23 cellular contexts compared by ENCODE assay signal in genomic region chr4:167428172-167428571, GRCh38.
DNase-seq lines count a peak whose midpoint lies in the region; ATAC-seq and TF ChIP-seq lines count a peak whose summit lies in the region.
"Had no signal": no experiment of that assay in that cellular context is flagged by ENCODE, and none has a peak within 500 bp of the region (broad histone marks: within the 10 kb centered on the region; RNA-seq: fewer than 3 reads in every experiment).

No MANE protein-coding gene starts in this region.

- no peak overlapping the region for H2AK5ac ChIP-seq in neuronal stem cell (ENCODE audit: low read depth, low read length)

- no peak overlapping the region for H2BK12ac ChIP-seq in neuronal stem cell (ENCODE audit: low read length)

- H2BK5ac ChIP-seq in neuronal stem cell (ENCODE audit: low read length): no peak overlapping the region

- no peaks in the 10 kb centered on the region for H3K27me3 ChIP-seq in body of pancreas
- H3K27me3 ChIP-seq in neuronal stem cell (ENCODE audit: control insufficient read depth in 3 of 3, insufficient read depth in 3 of 3, low read depth in 1 of 3, low read length in 3 of 3): no peaks in the 10 kb centered on the region
- H3K27me3 ChIP-seq: esophagus muscularis mucosa, thyroid gland had no signal

- H4K91ac ChIP-seq in neuronal stem cell (ENCODE audit: low read depth, low read length, poor library complexity): no peak overlapping the region

- CTCF ChIA-PET in HEK293T (lab: Yijun Ruan, JAX): interaction anchor here (0.5 to 0.6 kb wide), 2 partner anchors 16 to 687 kb away, joined by 3 read pairs; no protein-coding TSS in a partner anchor

- POLR2A ChIA-PET in HEK293T (lab: Yijun Ruan, JAX): no interaction called here

- H3K4me1 ChIP-seq in body of pancreas (peaks cover 4% of the 10 kb centered on the region), neuronal stem cell (ENCODE audit: control insufficient read depth in 2 of 2, insufficient read depth in 1 of 2, low read depth in 1 of 2, low read length in 2 of 2) (peaks cover 0 to 14% of the 10 kb centered on the region in 2 donors)
- H3K4me1 ChIP-seq: esophagus muscularis mucosa, left ventricle myocardium inferior, thyroid gland had no signal

- H3K18ac ChIP-seq in neuronal stem cell (ENCODE audit: low read length): no peak overlapping the region

- no peak for TF ChIP-seq POLR2A in body of pancreas (IDR thresholded peaks at IDR 0.05)

- no peak overlapping the region for H3K4me2 ChIP-seq in neuronal stem cell (ENCODE audit: insufficient read depth, low read length, poor library complexity, severe bottlenecking)

- peak overlapping the region; percentile 48 for H2AFZ ChIP-seq in neuronal stem cell (ENCODE audit: low read length)

- H2BK15ac ChIP-seq in neuronal stem cell (ENCODE audit: low read length): no peak overlapping the region

- H3K27ac ChIP-seq in body of pancreas (no peak overlapping the region), neuronal stem cell (replicated peaks; ENCODE audit: low read length) (no peak overlapping the region)
- H3K27ac ChIP-seq: esophagus muscularis mucosa, left ventricle myocardium inferior, skin epidermis, thyroid gland had no signal

- H3K4me3 ChIP-seq in body of pancreas: no peak overlapping the region
- no peak overlapping the region for H3K4me3 ChIP-seq in neuronal stem cell (ENCODE audit: low read length in 2 of 2)
- H3K4me3 ChIP-seq: esophagus muscularis mucosa, left ventricle myocardium inferior, skin epidermis, thyroid gland had no signal

- intact Hi-C loops in body of pancreas (cut with DNase I): no loop called here

- TF ChIP-seq CTCF in body of pancreas (IDR thresholded peaks at IDR 0.05): no peak

- peak; percentile 15 for ATAC-seq in body of pancreas
- no peak for ATAC-seq in GM19463 (IDR thresholded peaks at IDR 0.05; ENCODE audit: unreplicated experiment)
- ATAC-seq: activated T-cell treated with anti-CD3 and anti-CD28 coated beads, Interleukin-2, amount 50 U/mL, for 72 hours; HepG2; natural killer cell treated with Interleukin-12 subunit alpha and Interleukin-12 subunit beta and Interleukin-15 and Interleukin-18, amount 100 ng/mL, for 72 hours had no signal

- no peak overlapping the region for H3K4ac ChIP-seq in neuronal stem cell (ENCODE audit: low read length)

- peak; percentile 21 for DNase-seq in HEK293T (ENCODE audit: extremely low spot score)
- peak; percentile 0 for DNase-seq in NCI-H345 treated with DMSO at 0.1 percent for 48 hours (lab: John Stamatoyannopoulos, UW; ENCODE audit: unreplicated experiment)
- DNase-seq in body of pancreas: peak in 2 of 4 donors; percentile 6 to 26
- DNase-seq in neuronal stem cell (ENCODE audit: low spot score): no peak
- DNase-seq in activated CD8-positive, alpha-beta memory T cell treated with anti-CD3 and anti-CD28 coated beads, Interleukin-2, amount 50 U/mL, for 4 hours: no peak
- no peak for DNase-seq in DMS114 treated with DMSO at 0.1 percent for 48 hours (lab: John Stamatoyannopoulos, UW; ENCODE audit: unreplicated experiment)
- DNase-seq: activated CD4-positive, CD25-positive, alpha-beta regulatory T cell treated with anti-CD3 and anti-CD28 coated beads, Interleukin-2, amount 50 U/mL, for 72 hours; activated naive CD4-positive, alpha-beta T cell treated with anti-CD3 and anti-CD28 coated beads, Interleukin-2, amount 10 ng/mL, durations not matched to agents 7 days and 5 days; activated T-cell treated with anti-CD3 and anti-CD28 coated beads, Interleukin-2, amount 50 U/mL, for 72 hours; anterior cingulate cortex; effector memory CD4-positive, alpha-beta T cell; left ventricle myocardium inferior; midbrain; NCI-H1694 treated with DMSO at 0.1 percent for 48 hours; NCI-H524; stimulated activated CD4-positive, alpha-beta T cell treated with anti-CD3 and anti-CD28 coated beads, Interleukin-2, amount 100 ng/mL, for 24 hours; stimulated activated naive CD4-positive, alpha-beta T cell treated with Interleukin-2 at 50 U/mL for 16 hours; thyroid gland had no signal

- H3K9me3 ChIP-seq in body of pancreas: no peaks in the 10 kb centered on the region
- H3K9me3 ChIP-seq in neuronal stem cell (replicated peaks in 1 of 2; ENCODE audit: control insufficient read depth in 2 of 2, insufficient read depth in 1 of 2, low read depth in 1 of 2, low read length in 2 of 2): peaks cover 0 to 3% of the 10 kb centered on the region in 2 donors
- H3K9me3 ChIP-seq: thyroid gland had no signal

- H3K14ac ChIP-seq in neuronal stem cell (ENCODE audit: low read length): no peak overlapping the region

- H3K36me3 ChIP-seq in body of pancreas (replicated peaks in 1 of 2; ENCODE audit: insufficient read depth in 1 of 2, low read depth in 2 of 2): no peaks in the 10 kb centered on the region
- no peaks in the 10 kb centered on the region for H3K36me3 ChIP-seq in neuronal stem cell (replicated peaks in 1 of 2; ENCODE audit: control insufficient read depth in 2 of 2, insufficient read depth in 2 of 2, low read length in 2 of 2)
- H3K36me3 ChIP-seq: esophagus muscularis mucosa, left ventricle myocardium inferior, thyroid gland had no signal

- H3K9ac ChIP-seq in neuronal stem cell (ENCODE audit: low read depth, low read length, poor library complexity): no peak overlapping the region

- H3K23ac ChIP-seq in neuronal stem cell (ENCODE audit: low read depth, low read length, poor library complexity): no peak overlapping the region

- no peaks in the 10 kb centered on the region for H3K79me1 ChIP-seq in neuronal stem cell (ENCODE audit: low read depth, low read length)

- whole genome bisulfite sequencing in body of pancreas, 2 donors: 27 to 29% methylated on average over 5 of the region's 5 CpGs
- no CpG with 5 or more reads among the region's 5 CpGs for WGBS in neuronal stem cell (ENCODE audit: extremely low coverage in 2 of 2, insufficient read length in 2 of 2, insufficient replicate concordance in 1 of 2), 2 donors

- no peak overlapping the region for H2BK120ac ChIP-seq in neuronal stem cell (ENCODE audit: low read depth, low read length)

- H4K8ac ChIP-seq in neuronal stem cell (ENCODE audit: low read depth, low read length): no peak overlapping the region

TF ChIP-seq in HEK293T, 16 proteins besides CTCF, POLR2A, EP300 and RAD21:
- no peak for TF ChIP-seq SUZ12 (IDR thresholded peaks at IDR 0.05)
- no peak for TF ChIP-seq LEF1 (IDR thresholded peaks at IDR 0.05; ENCODE audit: borderline replicate concordance)
- peak; percentile 69; the same call in 1 of the 2 replicates for TF ChIP-seq PKNOX1 (IDR thresholded peaks at IDR 0.05)

Comparison
In these comparisons a context has a peak if more than half of its experiments do, and no peak if none do; other contexts are left out.
1. DNase-seq: peak in HEK293T (single experiment) and NCI-H345 treated with DMSO at 0.1 percent for 48 hours (single experiment); none in neuronal stem cell (single experiment), activated CD8-positive, alpha-beta memory T cell treated with anti-CD3 and anti-CD28 coated beads, Interleukin-2, amount 50 U/mL, for 4 hours (single experiment) and DMS114 treated with DMSO at 0.1 percent for 48 hours (single experiment).